Comparison of ENCODE assay signal across 8 cellular contexts in the genomic region with DNA sequence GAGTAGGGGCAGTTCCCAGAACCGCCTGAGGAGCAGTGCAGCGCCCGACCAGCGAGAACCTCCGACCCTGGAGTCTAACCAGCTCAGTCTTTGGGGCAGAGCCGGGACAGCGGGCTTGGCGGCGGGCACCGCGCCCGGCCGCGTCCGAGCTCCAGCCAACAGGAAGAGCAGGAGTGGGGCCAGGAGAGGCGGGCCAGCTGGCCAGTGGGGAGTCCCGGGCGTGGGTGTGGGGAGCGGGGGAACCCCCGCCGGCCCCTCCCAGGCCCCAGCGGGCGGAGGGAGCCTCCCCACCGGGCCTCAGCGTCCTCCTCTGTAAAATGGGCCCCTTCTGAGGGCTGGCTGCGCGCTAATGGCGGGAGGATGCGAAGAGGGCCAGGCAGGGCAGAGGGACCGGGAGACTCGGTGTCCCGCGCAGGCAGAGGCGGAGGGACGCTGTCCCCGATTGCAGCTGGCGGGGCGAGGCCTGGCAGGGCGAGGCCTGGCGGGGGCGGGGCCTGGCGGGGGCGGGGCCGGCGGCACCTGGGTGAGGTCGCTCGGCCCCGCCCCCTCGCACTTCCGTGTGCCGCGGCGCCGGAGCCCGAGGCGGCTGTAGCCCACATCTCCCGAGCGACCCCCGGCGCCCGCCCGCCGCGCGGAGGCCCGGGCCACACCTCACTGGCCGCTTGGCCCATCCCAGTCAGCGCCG. TPM values are rescaled to one million over a fixed set of nuclear protein-coding genes. Genes with fewer than 3 reads are reported as not detected.
DNase-seq lines count a peak whose midpoint lies in the region; ATAC-seq and TF ChIP-seq lines count a peak whose summit lies in the region.

A gene (plus strand): TSS at position 550 of the 685 bp plus-strand sequence. CDS start 17,214 bp downstream, outside the sequence.

- peaks cover 47% of the 10 kb centered on the region for H3K4me1 ChIP-seq in mucosa of descending colon (ENCODE audit: low read depth)

- intact Hi-C loops in mucosa of descending colon (cut with DNase I, micrococcal nuclease): no loop called here

- no peaks in the 10 kb centered on the region for H3K9me3 ChIP-seq in mucosa of descending colon

- DNase-seq in Ammon's horn (ENCODE audit: low spot score) (peak; percentile 83), NOMO-1 (lab: John Stamatoyannopoulos, UW; ENCODE audit: unreplicated experiment in 2 of 2) (peak; percentile 65 to 79), epithelial cell of esophagus (ENCODE audit: low read depth) (peak; percentile 75), mucosa of descending colon (peak; percentile 89 to 94 (median 91))
- DNase-seq in activated CD8-positive, alpha-beta memory T cell treated with anti-CD3 and anti-CD28 coated beads, Interleukin-2, amount 50 U/mL, for 48 hours: peak; percentile 87
- DNase-seq in stimulated activated CD8-positive, alpha-beta memory T cell treated with anti-CD3 and anti-CD28 coated beads, Interleukin-4, amount 100 ng/mL, for 1 hour (ENCODE audit: low read depth in 2 of 2, low spot score in 1 of 2): peak; percentile 46 to 68

- peak; percentile 39 for TF ChIP-seq CTCF in epithelial cell of esophagus (IDR thresholded peaks at IDR 0.05; ENCODE audit: insufficient read depth, low read depth, low read length, missing control alignments)
- peak; percentile 44 for TF ChIP-seq CTCF in mucosa of descending colon (IDR thresholded peaks at IDR 0.05)

- H3K4me3 ChIP-seq in epithelial cell of esophagus (ENCODE audit: low read length) (peak within 1 kb of the TSS; percentile 90), mucosa of descending colon (peak within 1 kb of the TSS; percentile 87)

- no peaks in the 10 kb centered on the region for H3K36me3 ChIP-seq in mucosa of descending colon (ENCODE audit: low read depth)

- peak; percentile 61 for ATAC-seq in GM18907 (IDR thresholded peaks at IDR 0.05; ENCODE audit: unreplicated experiment)
- peak; percentile 55 for ATAC-seq in HG03159 (IDR thresholded peaks at IDR 0.05; ENCODE audit: unreplicated experiment)
- peak; percentile 77 for ATAC-seq in mucosa of descending colon

RNA-seq across cellular contexts. Expression of the gene that starts here (rescaled TPM):
- total RNA-seq in mucosa of descending colon: 10 to 100 TPM; 46.8 to 87.9 (median 83.4) TPM

Comparison
In these comparisons a context has a peak if more than half of its experiments do, and no peak if none do; other contexts are left out.
1. Peak in every context shown above with its lines: DNase-seq, ATAC-seq and H3K4me3 ChIP-seq.